In the genomic region with DNA sequence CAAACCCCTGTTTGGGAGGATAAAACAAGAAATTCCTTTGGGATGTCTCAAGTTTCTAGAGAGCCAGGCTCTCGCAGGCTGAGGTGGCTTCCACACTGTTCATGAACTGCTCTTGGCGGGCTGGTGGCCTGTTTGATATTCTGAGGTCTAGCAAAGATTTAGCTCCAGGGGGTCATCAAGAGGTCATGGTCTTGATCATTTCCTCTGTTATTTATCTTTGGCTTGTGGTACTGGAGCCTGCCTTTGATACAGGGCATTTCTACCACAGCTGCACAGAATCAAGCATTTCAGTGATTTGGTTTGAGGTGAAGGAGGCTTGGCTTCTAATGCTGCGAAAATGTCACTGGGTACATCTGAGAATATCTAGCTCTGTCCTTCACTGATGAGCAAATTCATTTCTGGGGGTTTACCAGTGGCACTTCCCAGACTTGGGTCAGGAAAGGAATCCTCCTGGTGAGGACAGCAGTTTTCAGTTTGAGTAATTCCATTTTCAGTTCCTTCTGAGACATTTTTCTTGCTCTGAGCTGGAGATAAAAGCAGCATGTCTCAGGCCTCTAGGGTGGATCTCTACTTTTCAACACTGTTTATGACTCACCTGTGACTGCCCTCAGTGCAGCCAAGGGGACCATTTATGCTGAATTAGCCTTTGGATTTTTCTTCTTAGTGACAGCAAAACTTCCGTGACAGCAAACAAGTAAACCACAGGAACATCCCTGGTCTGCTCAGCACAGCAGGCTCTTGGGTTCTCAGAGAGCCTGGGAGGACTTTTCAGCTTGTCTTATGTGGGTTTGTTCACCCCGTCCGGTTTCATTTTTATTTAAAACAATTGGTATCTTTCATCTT, we compare ENCODE assay signal across 1 cellular context.
TF ChIP-seq lines count a peak whose summit lies in the region.

No MANE protein-coding gene starts in this region.

TF ChIP-seq in GM12878, 131 proteins besides CTCF, POLR2A, EP300 and RAD21 (continued from another document):
- TF ChIP-seq, protein P1, sequence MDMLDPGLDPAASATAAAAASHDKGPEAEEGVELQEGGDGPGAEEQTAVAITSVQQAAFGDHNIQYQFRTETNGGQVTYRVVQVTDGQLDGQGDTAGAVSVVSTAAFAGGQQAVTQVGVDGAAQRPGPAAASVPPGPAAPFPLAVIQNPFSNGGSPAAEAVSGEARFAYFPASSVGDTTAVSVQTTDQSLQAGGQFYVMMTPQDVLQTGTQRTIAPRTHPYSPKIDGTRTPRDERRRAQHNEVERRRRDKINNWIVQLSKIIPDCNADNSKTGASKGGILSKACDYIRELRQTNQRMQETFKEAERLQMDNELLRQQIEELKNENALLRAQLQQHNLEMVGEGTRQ (IDR thresholded peaks at IDR 0.05; ENCODE audit: borderline replicate concordance, low read depth, low read length): no peak
- peak; percentile 98 for TF ChIP-seq CBX5 (IDR thresholded peaks at IDR 0.05; ENCODE audit: low read depth)
- TF ChIP-seq, protein P2, sequence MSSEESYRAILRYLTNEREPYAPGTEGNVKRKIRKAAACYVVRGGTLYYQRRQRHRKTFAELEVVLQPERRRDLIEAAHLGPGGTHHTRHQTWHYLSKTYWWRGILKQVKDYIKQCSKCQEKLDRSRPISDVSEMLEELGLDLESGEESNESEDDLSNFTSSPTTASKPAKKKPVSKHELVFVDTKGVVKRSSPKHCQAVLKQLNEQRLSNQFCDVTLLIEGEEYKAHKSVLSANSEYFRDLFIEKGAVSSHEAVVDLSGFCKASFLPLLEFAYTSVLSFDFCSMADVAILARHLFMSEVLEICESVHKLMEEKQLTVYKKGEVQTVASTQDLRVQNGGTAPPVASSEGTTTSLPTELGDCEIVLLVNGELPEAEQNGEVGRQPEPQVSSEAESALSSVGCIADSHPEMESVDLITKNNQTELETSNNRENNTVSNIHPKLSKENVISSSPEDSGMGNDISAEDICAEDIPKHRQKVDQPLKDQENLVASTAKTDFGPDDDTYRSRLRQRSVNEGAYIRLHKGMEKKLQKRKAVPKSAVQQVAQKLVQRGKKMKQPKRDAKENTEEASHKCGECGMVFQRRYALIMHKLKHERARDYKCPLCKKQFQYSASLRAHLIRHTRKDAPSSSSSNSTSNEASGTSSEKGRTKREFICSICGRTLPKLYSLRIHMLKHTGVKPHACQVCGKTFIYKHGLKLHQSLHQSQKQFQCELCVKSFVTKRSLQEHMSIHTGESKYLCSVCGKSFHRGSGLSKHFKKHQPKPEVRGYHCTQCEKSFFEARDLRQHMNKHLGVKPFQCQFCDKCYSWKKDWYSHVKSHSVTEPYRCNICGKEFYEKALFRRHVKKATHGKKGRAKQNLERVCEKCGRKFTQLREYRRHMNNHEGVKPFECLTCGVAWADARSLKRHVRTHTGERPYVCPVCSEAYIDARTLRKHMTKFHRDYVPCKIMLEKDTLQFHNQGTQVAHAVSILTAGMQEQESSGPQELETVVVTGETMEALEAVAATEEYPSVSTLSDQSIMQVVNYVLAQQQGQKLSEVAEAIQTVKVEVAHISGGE (CRISPR knock-in tag; IDR thresholded peaks at IDR 0.05): no peak
- peak; percentile 44; the same call in 1 of the 2 replicates for TF ChIP-seq ZNF24 (IDR thresholded peaks at IDR 0.05)
- TF ChIP-seq TCF3 (IDR thresholded peaks at IDR 0.05; ENCODE audit: borderline replicate concordance, insufficient read depth, low read depth, low read length): peak; percentile 88
- TF ChIP-seq, protein P3, sequence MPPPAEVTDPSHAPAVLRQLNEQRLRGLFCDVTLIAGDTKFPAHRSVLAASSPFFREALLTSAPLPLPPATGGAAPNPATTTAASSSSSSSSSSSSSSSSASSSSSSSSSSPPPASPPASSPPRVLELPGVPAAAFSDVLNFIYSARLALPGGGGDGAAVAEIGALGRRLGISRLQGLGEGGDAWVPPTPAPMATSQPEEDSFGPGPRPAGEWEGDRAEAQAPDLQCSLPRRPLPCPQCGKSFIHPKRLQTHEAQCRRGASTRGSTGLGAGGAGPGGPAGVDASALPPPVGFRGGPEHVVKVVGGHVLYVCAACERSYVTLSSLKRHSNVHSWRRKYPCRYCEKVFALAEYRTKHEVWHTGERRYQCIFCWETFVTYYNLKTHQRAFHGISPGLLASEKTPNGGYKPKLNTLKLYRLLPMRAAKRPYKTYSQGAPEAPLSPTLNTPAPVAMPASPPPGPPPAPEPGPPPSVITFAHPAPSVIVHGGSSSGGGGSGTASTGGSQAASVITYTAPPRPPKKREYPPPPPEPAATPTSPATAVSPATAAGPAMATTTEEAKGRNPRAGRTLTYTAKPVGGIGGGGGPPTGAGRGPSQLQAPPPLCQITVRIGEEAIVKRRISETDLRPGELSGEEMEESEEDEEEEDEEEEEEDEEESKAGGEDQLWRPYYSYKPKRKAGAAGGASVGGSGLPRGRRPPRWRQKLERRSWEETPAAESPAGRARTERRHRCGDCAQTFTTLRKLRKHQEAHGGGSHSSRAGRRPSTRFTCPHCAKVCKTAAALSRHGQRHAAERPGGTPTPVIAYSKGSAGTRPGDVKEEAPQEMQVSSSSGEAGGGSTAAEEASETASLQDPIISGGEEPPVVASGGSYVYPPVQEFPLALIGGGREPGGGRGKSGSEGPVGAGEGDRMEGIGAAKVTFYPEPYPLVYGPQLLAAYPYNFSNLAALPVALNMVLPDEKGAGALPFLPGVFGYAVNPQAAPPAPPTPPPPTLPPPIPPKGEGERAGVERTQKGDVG (CRISPR knock-in tag; IDR thresholded peaks at IDR 0.05): no peak
- TF ChIP-seq, protein P4, sequence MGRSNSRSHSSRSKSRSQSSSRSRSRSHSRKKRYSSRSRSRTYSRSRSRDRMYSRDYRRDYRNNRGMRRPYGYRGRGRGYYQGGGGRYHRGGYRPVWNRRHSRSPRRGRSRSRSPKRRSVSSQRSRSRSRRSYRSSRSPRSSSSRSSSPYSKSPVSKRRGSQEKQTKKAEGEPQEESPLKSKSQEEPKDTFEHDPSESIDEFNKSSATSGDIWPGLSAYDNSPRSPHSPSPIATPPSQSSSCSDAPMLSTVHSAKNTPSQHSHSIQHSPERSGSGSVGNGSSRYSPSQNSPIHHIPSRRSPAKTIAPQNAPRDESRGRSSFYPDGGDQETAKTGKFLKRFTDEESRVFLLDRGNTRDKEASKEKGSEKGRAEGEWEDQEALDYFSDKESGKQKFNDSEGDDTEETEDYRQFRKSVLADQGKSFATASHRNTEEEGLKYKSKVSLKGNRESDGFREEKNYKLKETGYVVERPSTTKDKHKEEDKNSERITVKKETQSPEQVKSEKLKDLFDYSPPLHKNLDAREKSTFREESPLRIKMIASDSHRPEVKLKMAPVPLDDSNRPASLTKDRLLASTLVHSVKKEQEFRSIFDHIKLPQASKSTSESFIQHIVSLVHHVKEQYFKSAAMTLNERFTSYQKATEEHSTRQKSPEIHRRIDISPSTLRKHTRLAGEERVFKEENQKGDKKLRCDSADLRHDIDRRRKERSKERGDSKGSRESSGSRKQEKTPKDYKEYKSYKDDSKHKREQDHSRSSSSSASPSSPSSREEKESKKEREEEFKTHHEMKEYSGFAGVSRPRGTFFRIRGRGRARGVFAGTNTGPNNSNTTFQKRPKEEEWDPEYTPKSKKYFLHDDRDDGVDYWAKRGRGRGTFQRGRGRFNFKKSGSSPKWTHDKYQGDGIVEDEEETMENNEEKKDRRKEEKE (IDR thresholded peaks at IDR 0.05): no peak
- no peak for TF ChIP-seq NRF1 (conservative IDR thresholded peaks at IDR 0.05; ENCODE audit: low read depth, low read length)
- TF ChIP-seq, protein P5, sequence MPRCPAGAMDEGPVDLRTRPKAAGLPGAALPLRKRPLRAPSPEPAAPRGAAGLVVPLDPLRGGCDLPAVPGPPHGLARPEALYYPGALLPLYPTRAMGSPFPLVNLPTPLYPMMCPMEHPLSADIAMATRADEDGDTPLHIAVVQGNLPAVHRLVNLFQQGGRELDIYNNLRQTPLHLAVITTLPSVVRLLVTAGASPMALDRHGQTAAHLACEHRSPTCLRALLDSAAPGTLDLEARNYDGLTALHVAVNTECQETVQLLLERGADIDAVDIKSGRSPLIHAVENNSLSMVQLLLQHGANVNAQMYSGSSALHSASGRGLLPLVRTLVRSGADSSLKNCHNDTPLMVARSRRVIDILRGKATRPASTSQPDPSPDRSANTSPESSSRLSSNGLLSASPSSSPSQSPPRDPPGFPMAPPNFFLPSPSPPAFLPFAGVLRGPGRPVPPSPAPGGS (IDR thresholded peaks at IDR 0.05; ENCODE audit: borderline replicate concordance, insufficient read depth, low read depth, low read length, poor library complexity, severe bottlenecking): peak; percentile 96
- no peak for TF ChIP-seq SIN3A (IDR thresholded peaks at IDR 0.05; ENCODE audit: low read depth, low read length)
- TF ChIP-seq CBFB (IDR thresholded peaks at IDR 0.05; ENCODE audit: low read depth): peak; percentile 86; the same call in 1 of the 2 replicates
- no peak for TF ChIP-seq SREBF2 (IDR thresholded peaks at IDR 0.05; ENCODE audit: low read length)
